Comparison of ENCODE assay signal across 11 cellular contexts in genomic region chr3:167941234-167941995, GRCh38.
DNase-seq lines count a peak whose midpoint lies in the region; ATAC-seq, FAIRE-seq and TF ChIP-seq lines count a peak whose summit lies in the region.
"Had no signal": no experiment of that assay in that cellular context is flagged by ENCODE, and none has a peak within 500 bp of the region (broad histone marks: within the 10 kb centered on the region; RNA-seq: fewer than 3 reads in every experiment).

No MANE protein-coding gene starts in this region.

- H3K27ac ChIP-seq in A673 (ENCODE audit: low read depth, low read length, poor library complexity, severe bottlenecking): no peak overlapping the region
- no peak overlapping the region for H3K27ac ChIP-seq in IMR-90 (ENCODE audit: insufficient read depth, low read length)
- no peak overlapping the region for H3K27ac ChIP-seq in keratinocyte (ENCODE audit: control insufficient read depth, insufficient read depth, low read length)
- H3K27ac ChIP-seq: Peyer's patch, thoracic aorta had no signal

- H3K9me3 ChIP-seq in A673 (ENCODE audit: low read depth, low read length, poor library complexity, severe bottlenecking): no peaks in the 10 kb centered on the region
- no peaks in the 10 kb centered on the region for H3K9me3 ChIP-seq in IMR-90 (ENCODE audit: control insufficient read depth, insufficient read depth, low read length)
- no peaks in the 10 kb centered on the region for H3K9me3 ChIP-seq in keratinocyte (ENCODE audit: control insufficient read depth, low read depth, low read length)
- H3K9me3 ChIP-seq: Peyer's patch had no signal

- no peak overlapping the region for H2BK15ac ChIP-seq in IMR-90 (ENCODE audit: low read depth, low read length)

- POLR2A ChIA-PET in A673 (lab: Charles Lee; ENCODE audit: low non-redundant PET) (no interaction called here), IMR-90 (lab: Charles Lee; ENCODE audit: unreplicated experiment) (no interaction called here)

- no peak overlapping the region for H4K8ac ChIP-seq in IMR-90 (ENCODE audit: low read depth in 2 of 2, low read length in 2 of 2)

- intact Hi-C loops in A673 (cut with micrococcal nuclease; ENCODE audit: unreplicated experiment): no loop called here
- intact Hi-C loops in IMR-90 (cut with micrococcal nuclease): loop anchor here (5.0 kb wide), 2 partner anchors 91 to 151 kb away; no protein-coding TSS in a partner anchor

- H2BK5ac ChIP-seq in IMR-90 (ENCODE audit: low read depth, low read length, poor library complexity, severe bottlenecking): no peak overlapping the region

- H3K27me3 ChIP-seq in A673 (replicated peaks; ENCODE audit: insufficient read depth, low read depth, low read length, poor library complexity) (no peaks in the 10 kb centered on the region), IMR-90 (ENCODE audit: control insufficient read depth, insufficient read depth, low read length) (peaks cover 4% of the 10 kb centered on the region), keratinocyte (ENCODE audit: control insufficient read depth, extremely low read depth, insufficient read depth, low read length) (no peaks in the 10 kb centered on the region)
- H3K27me3 ChIP-seq: Peyer's patch had no signal

- H3K9ac ChIP-seq in IMR-90 (ENCODE audit: low read depth, low read length) (no peak overlapping the region), keratinocyte (ENCODE audit: control insufficient read depth, extremely low read depth, insufficient read depth, low read length) (no peak overlapping the region)

- peak; percentile 97 for ATAC-seq in IMR-90 (ENCODE audit: low read depth)
- no peak for ATAC-seq in HG02870 (IDR thresholded peaks at IDR 0.05; ENCODE audit: unreplicated experiment)
- ATAC-seq in HG03280 (IDR thresholded peaks at IDR 0.05; ENCODE audit: unreplicated experiment): no peak

- no peaks in the 10 kb centered on the region for H3K9me1 ChIP-seq in IMR-90 (ENCODE audit: insufficient read depth, low read length)
- H3K9me1 ChIP-seq in keratinocyte (ENCODE audit: control insufficient read depth, extremely low read depth, insufficient read depth, low read length): no peaks in the 10 kb centered on the region

- H3K4me3 ChIP-seq in A673 (ENCODE audit: low read depth, low read length, poor library complexity, severe bottlenecking) (no peak overlapping the region), IMR-90 (ENCODE audit: insufficient read depth, low read depth, low read length) (no peak overlapping the region), keratinocyte (ENCODE audit: control insufficient read depth in 2 of 3, extremely low read depth in 1 of 3, insufficient read depth in 2 of 3, low read depth in 1 of 3, low read length in 3 of 3) (no peak overlapping the region)
- H3K4me3 ChIP-seq: Peyer's patch, thoracic aorta had no signal

- no peak overlapping the region for H3K56ac ChIP-seq in IMR-90 (ENCODE audit: extremely low read depth, insufficient read depth, low read length)

- no peak overlapping the region for H3K23ac ChIP-seq in IMR-90 (ENCODE audit: low read depth, low read length)

- no peak overlapping the region for H2AK9ac ChIP-seq in IMR-90 (replicated peaks; ENCODE audit: low read depth, low read length, poor library complexity)

- no peak overlapping the region for H3K18ac ChIP-seq in IMR-90 (ENCODE audit: low read depth, low read length)

- H3K4me2 ChIP-seq in IMR-90 (ENCODE audit: low read depth, low read length) (peak overlapping the region; percentile 11), keratinocyte (ENCODE audit: control insufficient read depth, extremely low read depth, insufficient read depth, low read depth, low read length) (no peak overlapping the region)

- dilution Hi-C loops in IMR-90 (cut with HindIII; ENCODE audit: low sequenced_read_pairs, unreplicated experiment): no loop called here
- dilution Hi-C loops in keratinocyte (cut with MboI; ENCODE audit: extremely low pct_ligation_motif_present, low sequenced_read_pairs): no loop called here

- H3K4ac ChIP-seq in IMR-90 (ENCODE audit: low read depth, low read length): no peak overlapping the region

- TF ChIP-seq RAD21 in IMR-90 (IDR thresholded peaks at IDR 0.05; ENCODE audit: low read length): no peak

- no peak overlapping the region for H2BK120ac ChIP-seq in IMR-90 (ENCODE audit: low read depth, low read length)

- H4K5ac ChIP-seq in IMR-90 (ENCODE audit: low read depth, low read length): no peak overlapping the region

- WGBS in IMR-90 (ENCODE audit: extremely low coverage in 2 of 2, insufficient read length in 1 of 2), 2 experiments: no CpG with 5 or more reads among the region's 7 CpGs

- no peak overlapping the region for H2AFZ ChIP-seq in IMR-90 (replicated peaks; ENCODE audit: low read length, poor library complexity)
- H2AFZ ChIP-seq in keratinocyte (ENCODE audit: control insufficient read depth, low read length): no peak overlapping the region

- in situ Hi-C loops in IMR-90 (cut with MboI; ENCODE audit: low sequenced_read_pairs): loop anchor here (25.0 kb wide), 1 partner anchor 221 kb away; no protein-coding TSS in a partner anchor

- peak; percentile 58 for FAIRE-seq in keratinocyte (lab: Jason Lieb, UNC)

- H4K91ac ChIP-seq in IMR-90 (ENCODE audit: insufficient read depth, low read depth, low read length): no peak overlapping the region

- no TSS peak for BruUV-seq in A673 (replicated peaks; lab: Mats Ljungman, UMichigan)
- no TSS peak for BruUV-seq in IMR-90 (replicated peaks; lab: Mats Ljungman, UMichigan)

- TF ChIP-seq CTCF in A673 (conservative IDR thresholded peaks at IDR 0.05; ENCODE audit: low read depth, low read length): no peak
- TF ChIP-seq CTCF in IMR-90 (conservative IDR thresholded peaks at IDR 0.05; ENCODE audit: low read depth, low read length): no peak
- TF ChIP-seq CTCF in keratinocyte (optimal IDR thresholded peaks at IDR 0.05 in 1 of 3, IDR thresholded peaks at IDR 0.05 in 1 of 3, conservative IDR thresholded peaks at IDR 0.05 in 1 of 3; ENCODE audit: extremely low read depth in 1 of 3, insufficient read depth in 2 of 3, low read length in 3 of 3): no peak

- H3K79me2 ChIP-seq in keratinocyte (ENCODE audit: control insufficient read depth, insufficient read depth, low read length): no peaks in the 10 kb centered on the region

- no peak overlapping the region for H2AK5ac ChIP-seq in IMR-90 (ENCODE audit: low read depth, low read length)

- H3K14ac ChIP-seq in IMR-90 (replicated peaks; ENCODE audit: low read depth, low read length): no peak overlapping the region

- CTCF ChIA-PET in A673 (lab: Charles Lee): no interaction called here
- CTCF ChIA-PET in IMR-90 (lab: Yijun Ruan, JAX): no interaction called here

- no peak for TF ChIP-seq POLR2A in IMR-90 (IDR thresholded peaks at IDR 0.05; ENCODE audit: low read depth, low read length)

- H3K79me1 ChIP-seq in IMR-90 (ENCODE audit: low read depth in 1 of 2, low read length in 2 of 2): no peaks in the 10 kb centered on the region

- H3K36me3 ChIP-seq in A673 (ENCODE audit: insufficient read depth, low read length, poor library complexity, severe bottlenecking) (no peaks in the 10 kb centered on the region), IMR-90 (ENCODE audit: control insufficient read depth, insufficient read depth, low read length) (no peaks in the 10 kb centered on the region), keratinocyte (ENCODE audit: control insufficient read depth in 2 of 2, extremely low read depth in 1 of 2, insufficient read depth in 2 of 2, low read length in 2 of 2) (no peaks in the 10 kb centered on the region)
- H3K36me3 ChIP-seq: Peyer's patch, thoracic aorta had no signal

- no peaks in the 10 kb centered on the region for H3K4me1 ChIP-seq in A673 (ENCODE audit: insufficient read depth, low read length, poor library complexity, severe bottlenecking)
- H3K4me1 ChIP-seq in IMR-90 (ENCODE audit: control insufficient read depth, insufficient read depth, low read length): peaks cover 5% of the 10 kb centered on the region
- H3K4me1 ChIP-seq in keratinocyte (ENCODE audit: control insufficient read depth, extremely low read depth, insufficient read depth, low read length): peaks cover 16% of the 10 kb centered on the region
- H3K4me1 ChIP-seq: Peyer's patch had no signal

- H4K20me1 ChIP-seq in IMR-90 (ENCODE audit: insufficient read depth, low read length): no peaks in the 10 kb centered on the region
- no peaks in the 10 kb centered on the region for H4K20me1 ChIP-seq in keratinocyte (ENCODE audit: control insufficient read depth, extremely low read depth, insufficient read depth, low read length)

- no peak overlapping the region for H2BK20ac ChIP-seq in IMR-90 (ENCODE audit: low read depth, low read length)

- DNase-seq in A673 (ENCODE audit: low spot score) (peak; percentile 81), IMR-90 (peak; percentile 88), amniotic epithelial cell (ENCODE audit: low read depth) (peak; percentile 98), keratinocyte (ENCODE audit: low read depth, low spot score) (no peak), NCI-H510A treated with DMSO at 0.1 percent for 48 hours (lab: John Stamatoyannopoulos, UW) (no peak), RPMI8226 (no peak)
- DNase-seq: CD4-positive, alpha-beta T cell had no signal

TF ChIP-seq in IMR-90, 13 proteins besides CTCF, POLR2A, EP300 and RAD21 (continues in another document):
- TF ChIP-seq BHLHE40 (IDR thresholded peaks at IDR 0.05; ENCODE audit: low read depth, low read length): peak; percentile 62; the same call in 1 of the 2 replicates
- TF ChIP-seq MAFK (IDR thresholded peaks at IDR 0.05; ENCODE audit: low read depth, low read length): no peak
- peak; percentile 23; the same call in 1 of the 2 replicates for TF ChIP-seq USF2 (IDR thresholded peaks at IDR 0.05; ENCODE audit: low read depth, low read length)
- TF ChIP-seq NFE2L2 (IDR thresholded peaks at IDR 0.05; ENCODE audit: low read depth, low read length): no peak
- no peak for TF ChIP-seq MXI1 (IDR thresholded peaks at IDR 0.05; ENCODE audit: borderline replicate concordance, low read depth, low read length)
- TF ChIP-seq MAZ (IDR thresholded peaks at IDR 0.05; ENCODE audit: borderline replicate concordance, low read depth, low read length): peak; percentile 74; the same call in 1 of the 2 replicates
- TF ChIP-seq RCOR1 (IDR thresholded peaks at IDR 0.05; ENCODE audit: insufficient replicate concordance, low read length): no peak
- TF ChIP-seq CEBPB (IDR thresholded peaks at IDR 0.05; ENCODE audit: low read depth, low read length): peak; percentile 22; the same call in 1 of the 2 replicates
- TF ChIP-seq CHD1 (IDR thresholded peaks at IDR 0.05; ENCODE audit: low read depth, low read length): no peak

Comparison
In these comparisons a context has a peak if more than half of its experiments do, and no peak if none do; other contexts are left out.
1. DNase-seq: peak in A673 (single experiment), IMR-90 (single experiment) and amniotic epithelial cell (single experiment); none in keratinocyte (single experiment), NCI-H510A treated with DMSO at 0.1 percent for 48 hours (single experiment) and RPMI8226 (single experiment).